ENCODE assay signal across 15 cellular contexts in genomic region chrX:141049878-141050277, GRCh38. TPM values are rescaled to one million over a fixed set of nuclear protein-coding genes. Genes with fewer than 3 reads are reported as not detected.
"Had no signal": no experiment of that assay in that cellular context is flagged by ENCODE, and none has a peak within 500 bp of the region (broad histone marks: within the 10 kb centered on the region; RNA-seq: fewer than 3 reads in every experiment).

No MANE protein-coding gene starts in this region.

RNA-seq across cellular contexts. Expression of gene SPANXB1, which starts 47.5 kb away (rescaled TPM):
- total RNA-seq: activated B cell treated with CpG ODN at 0.5 μM for 24 hours; activated CD4-positive, alpha-beta memory T cell treated with anti-CD3 and anti-CD28 coated beads for 36 hours; activated CD4-positive, alpha-beta memory T cell treated with anti-CD3 and anti-CD28 coated beads, Interleukin-2, amount 10 ng/mL, durations not matched to agents 7 days and 5 days; activated CD4-positive, alpha-beta T cell treated with anti-CD3 and anti-CD28 coated beads for 36 hours; activated CD4-positive, alpha-beta T cell treated with anti-CD3 and anti-CD28 coated beads, Interleukin-2, amount 10 ng/mL, durations not matched to agents 24 days and 14 days; activated CD4-positive, alpha-beta T cell treated with anti-CD3 and anti-CD28 coated beads, Interleukin-2, amount 10 ng/mL, durations not matched to agents 7 days and 5 days; activated CD8-positive, alpha-beta memory T cell treated with anti-CD3 and anti-CD28 coated beads for 36 hours; activated CD8-positive, alpha-beta memory T cell treated with anti-CD3 and anti-CD28 coated beads, Interleukin-2, amount 10 ng/mL, durations not matched to agents 7 days and 5 days; activated CD8-positive, alpha-beta T cell treated with anti-CD3 and anti-CD28 coated beads for 36 hours; activated CD8-positive, alpha-beta T cell treated with anti-CD3 and anti-CD28 coated beads, Interleukin-2, amount 10 ng/mL, durations not matched to agents 7 days and 5 days; T-cell; T-helper 1 cell treated with Interleukin-12 subunit alpha and Interleukin-12 subunit beta and Interleukin-4 antibody, amounts not matched to agents 30 ng/mL and 1 ng/mL, for 36 hours; T-helper 17 cell; T-helper 2 cell treated with Interferon-gamma antibody and Interleukin-4, amounts not matched to agents 100 ng/mL and 5 ng/mL, for 36 hours; WTC11 had no signal
